1 cellular context compared by ENCODE assay signal in genomic region chr12:100151769-100152168, GRCh38.
TF ChIP-seq lines count a peak whose summit lies in the region.

No MANE protein-coding gene starts in this region.

TF ChIP-seq in H1, 55 proteins besides CTCF, POLR2A, EP300 and RAD21:
- TF ChIP-seq BCL11A (IDR thresholded peaks at IDR 0.05; ENCODE audit: low read depth in 2 of 2, low read length in 2 of 2): no peak
- TF ChIP-seq PHF8 (conservative IDR thresholded peaks at IDR 0.05; ENCODE audit: low read depth, low read length): no peak
